9 cellular contexts compared by ENCODE assay signal in genomic region chr7:100890640-100891521, GRCh38. TPM values are rescaled to one million over a fixed set of nuclear protein-coding genes. Genes with fewer than 3 reads are reported as not detected.
DNase-seq lines count a peak whose midpoint lies in the region; ATAC-seq and TF ChIP-seq lines count a peak whose summit lies in the region.
"Had no signal": no experiment of that assay in that cellular context is flagged by ENCODE, and none has a peak within 500 bp of the region (broad histone marks: within the 10 kb centered on the region; RNA-seq: fewer than 3 reads in every experiment).

No MANE protein-coding gene starts in this region.

- H3K9me3 ChIP-seq in DND-41 (ENCODE audit: insufficient read depth, low read length, severe bottlenecking), result no peaks in the 10 kb centered on the region
- no peaks in the 10 kb centered on the region for H3K9me3 ChIP-seq in PC-3 (ENCODE audit: low read length)
- no peaks in the 10 kb centered on the region for H3K9me3 ChIP-seq in ovary

- peaks cover 25% of the 10 kb centered on the region for H4K20me1 ChIP-seq in DND-41 (ENCODE audit: insufficient read depth, low read length)
- H4K20me1 ChIP-seq in PC-3 (ENCODE audit: low read length), result no peaks in the 10 kb centered on the region

- POLR2A ChIA-PET in PC-3 (lab: Charles Lee; ENCODE audit: unreplicated experiment), result interaction anchor here (0.6 to 1.4 kb wide), 2 partner anchors 195 to 213 kb away, joined by 5 read pairs; partner anchors contain the start of gene TRIM56

- H3K9me2 ChIP-seq in PC-3 (replicated peaks; ENCODE audit: low read length), result no peaks in the 10 kb centered on the region

- TF ChIP-seq POLR2A in erythroblast (IDR thresholded peaks at IDR 0.05; ENCODE audit: low read length) (peak; percentile 32), ovary (IDR thresholded peaks at IDR 0.05) (no peak)

- no peak for TF ChIP-seq EP300 in ovary (IDR thresholded peaks at IDR 0.05)

- H3K4me2 ChIP-seq in DND-41 (ENCODE audit: insufficient read depth, low read length) (peak overlapping the region; percentile 100), PC-3 (ENCODE audit: low read length) (peak overlapping the region; percentile 95)

- peaks cover 15% of the 10 kb centered on the region for H3K27me3 ChIP-seq in DND-41 (ENCODE audit: insufficient read depth, low read length, poor library complexity)
- peaks cover 8% of the 10 kb centered on the region for H3K27me3 ChIP-seq in PC-3 (ENCODE audit: low read length)
- H3K27me3 ChIP-seq in ovary, result no peaks in the 10 kb centered on the region

- no peak for DNase-seq in DND-41
- no peak for DNase-seq in PC-3
- DNase-seq in erythroblast (lab: John Stamatoyannopoulos, UW), result peak in 1 of 2 experiments; percentile 54
- DNase-seq in ovary, result peak; percentile 41 to 67 (median 48)
- DNase-seq in hippocampal formation (lab: John Stamatoyannopoulos, UW), result no peak
- no peak for DNase-seq in cerebellar nuclear complex (lab: John Stamatoyannopoulos, UW)
- no peak for DNase-seq in NCI-H82 treated with DMSO at 0.1 percent for 48 hours (lab: John Stamatoyannopoulos, UW; ENCODE audit: unreplicated experiment)

- CTCF ChIA-PET in PC-3 (lab: Charles Lee), result interaction anchor here (0.6 kb wide), 3 partner anchors 165 to 190 kb away, joined by 3 to 13 read pairs (median 3); no protein-coding TSS in a partner anchor

- peak overlapping the region; percentile 90 for H2AFZ ChIP-seq in DND-41 (ENCODE audit: low read depth, low read length)
- peak overlapping the region; percentile 75; the same call in 1 of the 2 replicates for H2AFZ ChIP-seq in PC-3 (ENCODE audit: low read length)

- H3K36me3 ChIP-seq in DND-41 (ENCODE audit: insufficient read depth, low read length), result peaks cover 35% of the 10 kb centered on the region
- peaks cover 27% of the 10 kb centered on the region for H3K36me3 ChIP-seq in PC-3 (ENCODE audit: low read depth, low read length)
- no peaks in the 10 kb centered on the region for H3K36me3 ChIP-seq in ovary

- H3F3A ChIP-seq in PC-3 (ENCODE audit: low read length, unreplicated experiment), result no peaks in the 10 kb centered on the region

- 10 to 14% (median 11%) methylated on average over 34 to 43 of the region's 43 CpGs for WGBS in ovary, 3 donors

- no peak for TF ChIP-seq CTCF in DND-41 (IDR thresholded peaks at IDR 0.05; ENCODE audit: borderline replicate concordance, extremely low read depth, low read length, poor library complexity, severe bottlenecking)
- TF ChIP-seq CTCF in PC-3 (conservative IDR thresholded peaks at IDR 0.05; ENCODE audit: low read depth, low read length), result no peak
- no peak for TF ChIP-seq CTCF in ovary (IDR thresholded peaks at IDR 0.05)

- no peak for ATAC-seq in DND-41 (ENCODE audit: insufficient read depth, low read depth)
- ATAC-seq in PC-3, result no peak
- no peak for ATAC-seq in GM21360 (IDR thresholded peaks at IDR 0.05; ENCODE audit: unreplicated experiment)

- intact Hi-C loops in PC-3 (cut with micrococcal nuclease), result loop anchor here (10.0 kb wide), 1 partner anchor 244 kb away; no protein-coding TSS in a partner anchor
- intact Hi-C loops in ovary (cut with DNase I), result loop anchor here in 2 of 4 donors (10.0 kb wide), 4 partner anchors 244 to 404 kb away; partner anchors contain the start of gene VGF (in 1 of the 2)

- H3K9ac ChIP-seq in DND-41 (ENCODE audit: low read depth, low read length) (peak overlapping the region; percentile 61), PC-3 (ENCODE audit: low read length) (peak overlapping the region; percentile 99)

- H3K4me1 ChIP-seq in DND-41 (ENCODE audit: insufficient read depth, low read length), result peaks cover 49% of the 10 kb centered on the region
- H3K4me1 ChIP-seq in PC-3 (ENCODE audit: insufficient read depth, low read length), result peaks cover 37% of the 10 kb centered on the region
- H3K4me1 ChIP-seq in ovary (ENCODE audit: insufficient read depth), result peaks cover 4% of the 10 kb centered on the region

- BruUV-seq in PC-3 (replicated peaks; lab: Mats Ljungman, UMichigan), result no TSS peak

- H3K27ac ChIP-seq in DND-41 (ENCODE audit: low read length) (no peak overlapping the region), PC-3 (ENCODE audit: low read length) (peak overlapping the region; percentile 89), ovary (peak overlapping the region; percentile 18 to 67)

- H3K79me2 ChIP-seq in DND-41 (ENCODE audit: insufficient read depth, low read length) (peaks cover 16% of the 10 kb centered on the region), PC-3 (ENCODE audit: low read length) (peaks cover 33% of the 10 kb centered on the region)

- H3K4me3 ChIP-seq in DND-41 (ENCODE audit: low read depth in 1 of 2, low read length in 2 of 2), result peak overlapping the region in 1 of 2 experiments; percentile 83; a peak in 2 of 4 replicates
- peak overlapping the region; percentile 72; the same call in 1 of the 2 replicates for H3K4me3 ChIP-seq in PC-3 (ENCODE audit: low read length)
- peak overlapping the region; percentile 64 for H3K4me3 ChIP-seq in ovary

RNA-seq across cellular contexts. Expression of gene UFSP1, which starts 1.4 kb away (rescaled TPM):
- 10.5 and 14.6 TPM in 2 replicates for total RNA-seq in PC-3 (2014; rRNA removed)
- 1 to 10 TPM; 2.9 to 7.9 (median 4.7) TPM for total RNA-seq in ovary
- polyA plus RNA-seq in ovary, result 1 to 10 TPM in 1 of 2 donors, under 1 TPM in 1; 0.38 to 1.8 TPM

RNA-seq across cellular contexts. Expression of gene ACHE, which starts 4.8 kb away (rescaled TPM):
- total RNA-seq in PC-3 (2014; rRNA removed) (0.40 and 1.3 TPM in 2 replicates), ovary (10 to 100 TPM in 2 of 7 donors, 1 to 10 TPM in 4, under 1 TPM in 1; 0.48 to 15.3 (median 4.9) TPM)
- polyA plus RNA-seq in ovary, result 1 to 10 TPM in 1 of 2 donors, under 1 TPM in 1; 0.37 to 1.8 TPM
- total RNA-seq: RPMI7951 had no signal

RNA-seq across cellular contexts. Expression of gene SRRT, which starts 16.0 kb away (rescaled TPM):
- 177 and 268 TPM in 2 replicates for total RNA-seq in PC-3 (2014; rRNA removed)
- total RNA-seq in ovary, result 100 to 1,000 TPM in 5 of 7 donors, 10 to 100 TPM in 2; 74.2 to 191 (median 149) TPM
- 100 to 1,000 TPM in 1 of 2 donors, 10 to 100 TPM in 1; 45.8 to 111 TPM for polyA plus RNA-seq in ovary

RNA-seq across cellular contexts. Expression of gene TRIP6, which starts 23.7 kb away (rescaled TPM):
- total RNA-seq in PC-3 (2014; rRNA removed), result 11.3 and 14.6 TPM in 2 replicates
- total RNA-seq in ovary, result 10 to 100 TPM; 42.9 to 98.8 (median 82.0) TPM
- 10 to 100 TPM; 17.3 to 72.5 TPM for polyA plus RNA-seq in ovary

RNA-seq across cellular contexts. Expression of gene SLC12A9, which starts 38.4 kb away (rescaled TPM):
- total RNA-seq in PC-3 (2014; rRNA removed) (25.9 and 31.2 TPM in 2 replicates), ovary (10 to 100 TPM; 10.1 to 31.8 (median 26.9) TPM)
- 10 to 100 TPM in 1 of 2 donors, 1 to 10 TPM in 1; 4.7 to 20.9 TPM for polyA plus RNA-seq in ovary

Comparison
In these comparisons a context has a peak if more than half of its experiments do, and no peak if none do; other contexts are left out.
1. DNase-seq: peak in ovary (5 of 5); none in DND-41 (single experiment), PC-3 (single experiment), hippocampal formation (0 of 2), cerebellar nuclear complex (0 of 2) and NCI-H82 treated with DMSO at 0.1 percent for 48 hours (single experiment).